Comparison of ENCODE assay signal across 19 cellular contexts in genomic region chr13:49165798-49166752, GRCh38. TPM values are rescaled to one million over a fixed set of nuclear protein-coding genes. Genes with fewer than 3 reads are reported as not detected.
A peak's percentile ranks its signal among the peaks of the same experiment; 100 is the strongest.
DNase-seq lines count a peak whose midpoint lies in the region; ATAC-seq and TF ChIP-seq lines count a peak whose summit lies in the region.
"Had no signal": no experiment of that assay in that cellular context is flagged by ENCODE, and none has a peak within 500 bp of the region (broad histone marks: within the 10 kb centered on the region; RNA-seq: fewer than 3 reads in every experiment).

No MANE protein-coding gene starts in this region.

- in situ Hi-C loops in transverse colon (cut with MboI; ENCODE audit: low pct_ligation_motif_present in 1 of 4, low pct_unique_long_range_greater_than_20kb in 1 of 4, low sequenced_read_pairs in 3 of 4) = no loop called here

- intact Hi-C loops in transverse colon (cut with DNase I; ENCODE audit: low total_unique reads) = no loop called here

- H4K20me1 ChIP-seq in DND-41 (ENCODE audit: insufficient read depth, low read length) = peaks cover 13% of the 10 kb centered on the region

- WGBS in transverse colon (ENCODE audit: low coverage in 1 of 2), 2 donors = 90 to 96% methylated on average over 2 to 5 of the region's 5 CpGs

- H3K9ac ChIP-seq in DND-41 (ENCODE audit: low read depth, low read length) = no peak overlapping the region
- H3K9ac ChIP-seq: neural progenitor cell had no signal

- ATAC-seq in DND-41 (ENCODE audit: insufficient read depth, low read depth) = peak; percentile 67

- H3K9me3 ChIP-seq in DND-41 (ENCODE audit: insufficient read depth, low read length, severe bottlenecking) (peaks cover 15% of the 10 kb centered on the region), neutrophil (no peaks in the 10 kb centered on the region), transverse colon (peaks cover 9 to 10% of the 10 kb centered on the region in 2 donors)

- H3K4me3 ChIP-seq in DND-41 (ENCODE audit: low read depth in 1 of 2, low read length in 2 of 2) (no peak overlapping the region), choroid plexus epithelial cell (ENCODE audit: low read depth, low read length) (no peak overlapping the region), neutrophil (ENCODE audit: low read depth in 1 of 2, low read length in 1 of 2) (no peak overlapping the region), transverse colon (no peak overlapping the region)
- no peak overlapping the region for H3K4me3 ChIP-seq in Jurkat, Clone E6-1 (ENCODE audit: low read length)
- H3K4me3 ChIP-seq: neural progenitor cell had no signal

- TF ChIP-seq CTCF in DND-41 (IDR thresholded peaks at IDR 0.05; ENCODE audit: borderline replicate concordance, extremely low read depth, low read length, poor library complexity, severe bottlenecking) (no peak), choroid plexus epithelial cell (conservative IDR thresholded peaks at IDR 0.05; ENCODE audit: low read depth, low read length) (no peak), neutrophil (IDR thresholded peaks at IDR 0.05) (no peak), transverse colon (IDR thresholded peaks at IDR 0.05) (no peak)

- H3K4me1 ChIP-seq in DND-41 (ENCODE audit: insufficient read depth, low read length) (no peaks in the 10 kb centered on the region), neutrophil (ENCODE audit: control insufficient read depth in 1 of 2, insufficient read depth in 1 of 2, low read depth in 1 of 2, low read length in 1 of 2) (peaks cover 9 to 11% of the 10 kb centered on the region in 2 experiments), transverse colon (no peaks in the 10 kb centered on the region)
- H3K4me1 ChIP-seq: neural progenitor cell had no signal

- TF ChIP-seq EP300 in transverse colon (IDR thresholded peaks at IDR 0.05; ENCODE audit: low read depth) = no peak

- H3K36me3 ChIP-seq in DND-41 (ENCODE audit: insufficient read depth, low read length) (peaks cover 80% of the 10 kb centered on the region), neutrophil (peaks cover 8% of the 10 kb centered on the region), transverse colon (peaks cover 0 to 29% (median 10%) of the 10 kb centered on the region in 4 donors)

- H3K27me3 ChIP-seq in DND-41 (ENCODE audit: insufficient read depth, low read length, poor library complexity) (no peaks in the 10 kb centered on the region), neutrophil (no peaks in the 10 kb centered on the region), transverse colon (no peaks in the 10 kb centered on the region)
- H3K27me3 ChIP-seq: neural progenitor cell had no signal

- H2AFZ ChIP-seq in DND-41 (ENCODE audit: low read depth, low read length) = no peak overlapping the region
- H2AFZ ChIP-seq: neural progenitor cell had no signal

- DNase-seq in DND-41 (peak; percentile 30), choroid plexus epithelial cell (ENCODE audit: low read depth) (peak; percentile 87), transverse colon (no peak), SK-N-DZ (ENCODE audit: low spot score) (no peak), COR-L47 (lab: John Stamatoyannopoulos, UW) (no peak)
- peak; percentile 19 for DNase-seq in Jurkat, Clone E6-1 (ENCODE audit: low read depth, low spot score)
- DNase-seq: activated CD4-positive, alpha-beta T cell treated with anti-CD3 and anti-CD28 coated beads for 48 hours; activated naive CD4-positive, alpha-beta T cell treated with anti-CD3 and anti-CD28 coated beads for 36 hours; activated T-cell treated with anti-CD3 and anti-CD28 coated beads for 4 hours; cortex of kidney; foreskin melanocyte; NCI-H146; retina had no signal

- no peak overlapping the region for H3K27ac ChIP-seq in DND-41 (ENCODE audit: low read length)
- peak overlapping the region; percentile 37 for H3K27ac ChIP-seq in neutrophil
- H3K27ac ChIP-seq in transverse colon = no peak overlapping the region
- H3K27ac ChIP-seq: neural progenitor cell had no signal

- no peak overlapping the region for H3K4me2 ChIP-seq in DND-41 (ENCODE audit: insufficient read depth, low read length)
- H3K4me2 ChIP-seq: neural progenitor cell had no signal

- peaks cover 13% of the 10 kb centered on the region for H3K79me2 ChIP-seq in DND-41 (ENCODE audit: insufficient read depth, low read length)

- TF ChIP-seq POLR2A in transverse colon (IDR thresholded peaks at IDR 0.05) = no peak

RNA-seq across cellular contexts. Expression of gene MLNR, which starts 54.1 kb away (rescaled TPM):
- polyA plus RNA-seq in Jurkat, Clone E6-1 (2012; ENCODE audit: insufficient read depth, insufficient read length) = 0.71 TPM
- total RNA-seq in transverse colon = not detected
- polyA plus RNA-seq in SK-N-DZ (2014; cell fraction: cytosol; rRNA removed) = not detected in 2 replicates
- polyA plus RNA-seq in SK-N-DZ (2014; cell fraction: nucleus; rRNA removed) = not detected in 2 replicates
- total RNA-seq: activated naive CD4-positive, alpha-beta T cell treated with anti-CD3 and anti-CD28 coated beads for 36 hours; endothelial cell of umbilical vein; G401; HT-29; LHCN-M2 had no signal
- polyA plus RNA-seq: endothelial cell of umbilical vein had no signal

Comparison
In these comparisons a context has a peak if more than half of its experiments do, and no peak if none do; other contexts are left out.
1. DNase-seq: peak in DND-41 (single experiment), Jurkat, Clone E6-1 (single experiment) and choroid plexus epithelial cell (single experiment); none in transverse colon (single experiment), SK-N-DZ (single experiment) and COR-L47 (single experiment).